In the genomic region with DNA sequence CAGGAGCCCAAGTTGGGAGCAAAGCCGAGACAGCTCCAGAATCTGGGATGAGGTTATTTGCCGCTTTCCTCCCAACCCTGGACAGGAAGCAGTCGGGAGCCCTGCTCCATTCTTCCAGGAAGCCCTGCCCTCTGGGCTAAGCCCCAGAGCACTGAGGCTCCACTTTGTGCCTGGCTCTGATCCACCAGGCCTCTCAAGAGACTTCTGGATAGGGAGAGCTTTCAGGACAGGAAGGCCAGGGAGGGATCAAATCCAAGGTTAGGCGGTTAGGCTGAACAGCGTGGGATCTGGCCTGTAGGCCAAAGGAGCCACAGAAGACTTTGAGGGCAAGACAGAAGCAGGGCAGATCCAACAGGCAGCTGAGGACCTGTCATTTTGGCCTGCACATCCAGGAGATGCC, we compare ENCODE assay signal across 8 cellular contexts. TPM values are rescaled to one million over a fixed set of nuclear protein-coding genes. Genes with fewer than 3 reads are reported as not detected.
DNase-seq lines count a peak whose midpoint lies in the region; FAIRE-seq and TF ChIP-seq lines count a peak whose summit lies in the region.

No MANE protein-coding gene starts in this region.

- H3K36me3 ChIP-seq in GM23248 (ENCODE audit: low read depth) (no peaks in the 10 kb centered on the region), SJCRH30 (no peaks in the 10 kb centered on the region), neutrophil (no peaks in the 10 kb centered on the region)

- no peaks in the 10 kb centered on the region for H3K9me2 ChIP-seq in GM23248 (ENCODE audit: insufficient read depth)

- H3K4me3 ChIP-seq in GM23248 (peak overlapping the region; percentile 90), SJCRH30 (peak overlapping the region; percentile 74), fibroblast of mammary gland (ENCODE audit: control insufficient read depth, low read depth, low read length) (peak overlapping the region; percentile 57), neutrophil (ENCODE audit: low read depth in 1 of 2, low read length in 1 of 2) (peak overlapping the region; percentile 80 to 97)

- DNase-seq in GM23248 = peak; percentile 73
- DNase-seq in SJCRH30 = no peak
- peak; percentile 88 for DNase-seq in fibroblast of mammary gland (ENCODE audit: low read depth)
- no peak for DNase-seq in GM12892 (ENCODE audit: insufficient read length)
- no peak for DNase-seq in stimulated activated naive CD4-positive, alpha-beta T cell (lab: John Stamatoyannopoulos, UW)
- no peak for DNase-seq in GM20000 (ENCODE audit: low spot score)
- DNase-seq in RPMI8226 = no peak

- H3K27me3 ChIP-seq in GM23248 (replicated peaks; ENCODE audit: insufficient read depth) (no peaks in the 10 kb centered on the region), SJCRH30 (no peaks in the 10 kb centered on the region), neutrophil (no peaks in the 10 kb centered on the region)

- no peak for FAIRE-seq in GM12892 (lab: Jason Lieb, UNC)

- H3K9ac ChIP-seq in GM23248 = peak overlapping the region; percentile 71

- H3K27ac ChIP-seq in GM23248 (peak overlapping the region; percentile 51), SJCRH30 (no peak overlapping the region), neutrophil (peak overlapping the region; percentile 91)

- peaks cover 34% of the 10 kb centered on the region for H3F3A ChIP-seq in GM23248 (ENCODE audit: insufficient read depth)

- H3K4me2 ChIP-seq in GM23248 (ENCODE audit: unreplicated experiment) = peak overlapping the region; percentile 94

- no peak for TF ChIP-seq CTCF in fibroblast of mammary gland (conservative IDR thresholded peaks at IDR 0.05; ENCODE audit: control insufficient read depth, insufficient read depth, low read depth, low read length)
- no peak for TF ChIP-seq CTCF in neutrophil (IDR thresholded peaks at IDR 0.05)
- no peak for TF ChIP-seq CTCF in GM20000 (IDR thresholded peaks at IDR 0.05; ENCODE audit: extremely low read depth, missing control alignments)

- peaks cover 30% of the 10 kb centered on the region for H3K79me2 ChIP-seq in GM23248 (ENCODE audit: insufficient read depth)

- H3K4me1 ChIP-seq in GM23248 (ENCODE audit: insufficient read depth) (peaks cover 33% of the 10 kb centered on the region), SJCRH30 (peaks cover 28% of the 10 kb centered on the region), neutrophil (ENCODE audit: control insufficient read depth in 1 of 2, insufficient read depth in 1 of 2, low read depth in 1 of 2, low read length in 1 of 2) (peaks cover 45% of the 10 kb centered on the region in 2 experiments)

- in situ Hi-C loops in GM23248 (cut with MboI) = no loop called here

- H4K20me1 ChIP-seq in GM23248 (ENCODE audit: insufficient read depth) = no peaks in the 10 kb centered on the region

- peak overlapping the region; percentile 67 for H2AFZ ChIP-seq in GM23248

- 7 to 15% methylated on average over 5 of the region's 5 CpGs for WGBS in GM23248 (ENCODE audit: low coverage in 1 of 2, low lambda C conversion rate in 2 of 2, missing lambda C conversion rate in 2 of 2), 2 experiments

- H3K9me3 ChIP-seq in GM23248 (ENCODE audit: low read depth) (no peaks in the 10 kb centered on the region), SJCRH30 (replicated peaks) (no peaks in the 10 kb centered on the region), neutrophil (no peaks in the 10 kb centered on the region)

- TF ChIP-seq POLR2A in GM12892 (IDR thresholded peaks at IDR 0.05; ENCODE audit: low read depth, low read length) = no peak

RNA-seq across cellular contexts. Expression of a gene that starts 0.8 kb away (rescaled TPM):
- total RNA-seq in GM23248 (2014; rRNA removed; shearing (Covaris generic)) = 27.8 and 43.9 TPM in 2 replicates
- polyA plus RNA-seq in GM23248 (2016; fragmentation: Nextera tagmentation; extraction: Ambion mirVana) = 26.9 and 27.2 TPM in 2 replicates
- 3.0 and 5.1 TPM in 2 replicates for total RNA-seq in SJCRH30 (2014; rRNA removed; shearing (Covaris generic))
- polyA plus RNA-seq in GM12892 (2012; ENCODE audit: missing spikeins) = 5.9 TPM

RNA-seq across cellular contexts. Expression of a gene that starts 3.3 kb away (rescaled TPM):
- total RNA-seq in GM23248 (2014; rRNA removed; shearing (Covaris generic)) = 55.3 and 74.7 TPM in 2 replicates
- 52.9 and 58.0 TPM in 2 replicates for polyA plus RNA-seq in GM23248 (2016; fragmentation: Nextera tagmentation; extraction: Ambion mirVana)
- 9.8 and 11.7 TPM in 2 replicates for total RNA-seq in SJCRH30 (2014; rRNA removed; shearing (Covaris generic))
- polyA plus RNA-seq in GM12892 (2012; ENCODE audit: missing spikeins) = 23.5 TPM

Comparison
In these comparisons a context has a peak if more than half of its experiments do, and no peak if none do; other contexts are left out.
1. DNase-seq: peak in GM23248 (single experiment) and fibroblast of mammary gland (single experiment); none in SJCRH30 (0 of 2), GM12892 (single experiment), stimulated activated naive CD4-positive, alpha-beta T cell (0 of 6), GM20000 (single experiment) and RPMI8226 (single experiment).
2. Peak in every context shown above with its lines, with median percentiles within 50 percentile points of each other: H3K4me3 ChIP-seq.